In the genomic region with DNA sequence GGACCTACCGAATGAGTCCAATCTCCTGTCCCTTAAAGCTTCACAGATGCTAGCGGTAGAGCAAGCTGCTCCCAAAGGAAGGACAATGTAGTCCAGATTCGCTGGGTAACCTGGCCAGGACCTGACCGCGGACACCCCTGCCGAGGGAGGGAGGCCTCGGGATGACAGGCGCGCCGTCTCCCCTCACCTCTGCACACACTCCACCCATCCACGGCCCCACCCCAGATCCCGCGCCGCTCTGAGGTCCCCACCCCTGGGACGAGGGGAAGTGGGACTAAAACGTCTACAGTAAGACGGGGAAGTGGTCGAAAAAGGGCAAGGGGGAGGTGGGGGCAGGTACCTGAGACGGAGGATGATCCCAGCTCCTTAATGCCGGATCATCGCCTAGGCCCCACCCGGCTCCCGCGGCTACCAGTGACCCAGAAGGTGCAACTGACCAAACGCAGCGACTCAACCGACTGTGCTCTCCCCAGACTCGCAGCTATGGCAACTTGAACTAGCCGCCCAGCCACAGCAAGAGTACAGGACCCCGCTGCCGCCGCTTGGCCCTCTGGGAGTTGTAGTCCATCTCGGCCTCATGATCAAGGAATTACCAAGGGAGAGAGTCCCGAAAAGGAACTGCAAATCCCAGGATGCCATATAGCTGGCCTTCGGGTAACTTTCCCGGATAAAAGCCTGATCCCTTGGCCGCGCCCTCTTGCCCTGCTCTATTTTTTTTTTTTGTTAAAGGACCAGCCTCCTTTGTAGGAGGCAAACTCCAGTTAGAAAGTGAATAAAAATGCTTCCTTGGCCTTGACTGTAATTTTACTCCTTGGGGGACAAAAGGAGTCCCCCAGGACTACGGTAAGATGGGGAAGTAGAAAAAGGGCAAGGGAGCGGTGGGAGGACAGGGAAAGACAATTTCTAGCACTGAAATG, we compare ENCODE assay signal across 8 cellular contexts.
DNase-seq lines count a peak whose midpoint lies in the region; ATAC-seq and TF ChIP-seq lines count a peak whose summit lies in the region.

A gene (minus strand): TSS at position 498 of the 917 bp plus-strand sequence.

- ATAC-seq in GM19025 (IDR thresholded peaks at IDR 0.05; ENCODE audit: low read depth, unreplicated experiment) (peak; percentile 98), HG03280 (IDR thresholded peaks at IDR 0.05; ENCODE audit: unreplicated experiment) (peak; percentile 97)
- peak; percentile 82 for ATAC-seq in central memory CD8-positive, alpha-beta T cell (replicated peaks; ENCODE audit: extremely low read depth, poor library complexity, severe bottlenecking)

- H3K4me3 Mint-ChIP-seq in central memory CD8-positive, alpha-beta T cell, result peak within 1 kb of the TSS; percentile 85

- peak; percentile 94 for DNase-seq in AG09319 (ENCODE audit: extremely low read depth, low read depth)
- peak; percentile 98 for DNase-seq in NCI-H345 (lab: John Stamatoyannopoulos, UW)
- peak; percentile 70 for DNase-seq in activated CD4-positive, CD25-positive, alpha-beta regulatory T cell treated with anti-CD3 and anti-CD28 coated beads, Interleukin-2, amount 50 U/mL, for 16 hours (ENCODE audit: low read depth, low spot score)
- peak; percentile 63 to 64 for DNase-seq in central memory CD8-positive, alpha-beta T cell (ENCODE audit: low spot score in 2 of 2)
- peak; percentile 98 for DNase-seq in iris pigment epithelial cell (ENCODE audit: low read depth)
- peak; percentile 76 to 86 for DNase-seq in stimulated activated CD4-positive, alpha-beta T cell treated with anti-CD3 and anti-CD28 coated beads, Interleukin-12 subunit alpha, Interleukin-12 subunit beta, amount 100 ng/mL, for 24 hours (ENCODE audit: low read depth in 2 of 2)

- no peak for TF ChIP-seq CTCF in AG09319 (IDR thresholded peaks at IDR 0.05; ENCODE audit: low read depth, low read length)

- H3K27ac Mint-ChIP-seq in central memory CD8-positive, alpha-beta T cell (ENCODE audit: low read depth), result peak within 1 kb of the TSS; percentile 89

- peaks cover 2% of the 10 kb centered on the region for H3K36me3 Mint-ChIP-seq in central memory CD8-positive, alpha-beta T cell (ENCODE audit: insufficient read depth)

- no peaks in the 10 kb centered on the region for H3K9me3 Mint-ChIP-seq in central memory CD8-positive, alpha-beta T cell

- no peaks in the 10 kb centered on the region for H3K27me3 Mint-ChIP-seq in central memory CD8-positive, alpha-beta T cell

- H3K4me1 Mint-ChIP-seq in central memory CD8-positive, alpha-beta T cell, result peaks cover 28% of the 10 kb centered on the region

Comparison
In these comparisons a context has a peak if more than half of its experiments do, and no peak if none do; other contexts are left out.
1. Peak in every context shown above with its lines: DNase-seq and ATAC-seq.